In genomic region chr12:91874086-91874865, GRCh38 we compare ENCODE assay signal across 28 cellular contexts.
DNase-seq lines count a peak whose midpoint lies in the region; ATAC-seq and TF ChIP-seq lines count a peak whose summit lies in the region.
"Had no signal": no experiment of that assay in that cellular context is flagged by ENCODE, and none has a peak within 500 bp of the region (broad histone marks: within the 10 kb centered on the region; RNA-seq: fewer than 3 reads in every experiment).

No MANE protein-coding gene starts in this region.

- DNase-seq in activated CD4-positive, alpha-beta T cell treated with anti-CD3 and anti-CD28 coated beads for 36 hours, result no peak
- DNase-seq in activated CD4-positive, alpha-beta T cell treated with anti-CD3 and anti-CD28 coated beads for 48 hours, result no peak
- DNase-seq in CD4-positive, alpha-beta memory T cell, result no peak
- no peak for DNase-seq in activated naive CD8-positive, alpha-beta T cell treated with anti-CD3 and anti-CD28 coated beads, Interleukin-2, amount 50 U/mL, for 24 hours
- DNase-seq in naive B cell (no peak), retina (no peak), mesothelial cell of epicardium (ENCODE audit: low spot score in 2 of 2, unreplicated experiment in 2 of 2) (no peak)
- DNase-seq: activated CD4-positive, alpha-beta T cell treated with anti-CD3 and anti-CD28 coated beads, Interleukin-2, amount 50 U/mL, for 4 hours; AML-193; aorta; COR-L47; hippocampal formation; KG1; MG63; NCI-H1417; NCI-H2081; NCI-H345; NCI-H748 treated with DMSO at 0.1 percent for 48 hours; stomach; SW 1271; tibial artery had no signal

- no peaks in the 10 kb centered on the region for H3K36me3 ChIP-seq in CD4-positive, alpha-beta memory T cell (ENCODE audit: insufficient read depth, low read length)
- H3K36me3 ChIP-seq: gastroesophageal sphincter, MG63, prostate gland, stomach, tibial artery had no signal

- no peak overlapping the region for H3K4me3 ChIP-seq in CD4-positive, alpha-beta memory T cell (ENCODE audit: low read length in 2 of 2)
- H3K4me3 ChIP-seq: gastroesophageal sphincter, MG63, prostate gland, stomach, tibial artery had no signal

- H3K27ac ChIP-seq in CD4-positive, alpha-beta memory T cell (ENCODE audit: low read depth, low read length), result no peak overlapping the region
- H3K27ac ChIP-seq: 22Rv1, gastroesophageal sphincter, prostate gland, stomach, tibial artery had no signal

- peaks cover 8% of the 10 kb centered on the region for H3K9me3 Mint-ChIP-seq in activated CD4-positive, alpha-beta T cell treated with anti-CD3 and anti-CD28 coated beads for 36 hours (ENCODE audit: low read depth)
- H3K9me3 Mint-ChIP-seq in CD4-positive, alpha-beta memory T cell, result peaks cover 0 to 10% (median 4%) of the 10 kb centered on the region in 8 donors
- H3K9me3 Mint-ChIP-seq in activated naive CD8-positive, alpha-beta T cell treated with anti-CD3 and anti-CD28 coated beads, Interleukin-2, amount 50 U/mL, for 24 hours, result peaks cover 9% of the 10 kb centered on the region
- H3K9me3 Mint-ChIP-seq in naive B cell (peaks cover 0 to 4% (median 0%) of the 10 kb centered on the region in 7 donors), mesothelial cell of epicardium (peaks cover 9% of the 10 kb centered on the region)
- H3K9me3 Mint-ChIP-seq: dendritic cell treated with granulocyte-macrophage colony-stimulating factor and Interleukin-4, amounts not matched to agents 40 ng/mL and 50 ng/mL, for 4 days; memory B cell had no signal

- intact Hi-C loops in activated CD4-positive, alpha-beta T cell treated with anti-CD3 and anti-CD28 coated beads for 36 hours (cut with DNase I, micrococcal nuclease), result loop anchor here in 1 of 2 experiments (10.0 kb wide), 2 partner anchors 531 to 721 kb away; no protein-coding TSS in a partner anchor
- intact Hi-C loops in CD4-positive, alpha-beta memory T cell (cut with micrococcal nuclease), result no loop called here

- CTCF ChIA-PET in activated CD4-positive, alpha-beta T cell treated with anti-CD3 and anti-CD28 coated beads for 36 hours (lab: Charles Lee), result interaction anchor here (0.8 to 4.7 kb wide), 2 partner anchors 30 to 62 kb away, joined by 4 to 26 read pairs; no protein-coding TSS in a partner anchor
- CTCF ChIA-PET in CD4-positive, alpha-beta memory T cell (lab: Charles Lee; ENCODE audit: partially characterized antibody), result interaction anchor here (4.6 kb wide), 1 partner anchor 62 kb away, joined by 45 read pairs; no protein-coding TSS in a partner anchor

- H3K27ac Mint-ChIP-seq in activated CD4-positive, alpha-beta T cell treated with anti-CD3 and anti-CD28 coated beads for 36 hours, result peak overlapping the region; percentile 53
- H3K27ac Mint-ChIP-seq in CD4-positive, alpha-beta memory T cell, result peak overlapping the region; percentile 35 to 100 (median 100)
- peak overlapping the region; percentile 64 for H3K27ac Mint-ChIP-seq in activated naive CD8-positive, alpha-beta T cell treated with anti-CD3 and anti-CD28 coated beads, Interleukin-2, amount 50 U/mL, for 24 hours
- peak overlapping the region; percentile 7 to 96 (median 73) for H3K27ac Mint-ChIP-seq in naive B cell
- H3K27ac Mint-ChIP-seq in mesothelial cell of epicardium, result no peak overlapping the region
- H3K27ac Mint-ChIP-seq: dendritic cell treated with granulocyte-macrophage colony-stimulating factor and Interleukin-4, amounts not matched to agents 40 ng/mL and 50 ng/mL, for 4 days had no signal

- no peak for TF ChIP-seq CTCF in mesothelial cell of epicardium (IDR thresholded peaks at IDR 0.05; ENCODE audit: unreplicated experiment)

- ATAC-seq in activated CD4-positive, alpha-beta T cell treated with anti-CD3 and anti-CD28 coated beads for 36 hours, result no peak
- ATAC-seq in activated naive CD8-positive, alpha-beta T cell treated with anti-CD3 and anti-CD28 coated beads, Interleukin-2, amount 50 U/mL, for 24 hours, result no peak
- ATAC-seq in naive B cell (ENCODE audit: low read depth in 2 of 2), result no peak
- no peak for ATAC-seq in GM18867 (IDR thresholded peaks at IDR 0.05; ENCODE audit: unreplicated experiment)
- ATAC-seq: gastroesophageal sphincter, HCT116 had no signal

- no peaks in the 10 kb centered on the region for H3K27me3 ChIP-seq in CD4-positive, alpha-beta memory T cell (ENCODE audit: insufficient read depth, low read length)
- H3K27me3 ChIP-seq: gastroesophageal sphincter, MG63, stomach, tibial artery had no signal

- H3K27me3 Mint-ChIP-seq in activated CD4-positive, alpha-beta T cell treated with anti-CD3 and anti-CD28 coated beads for 36 hours, result no peaks in the 10 kb centered on the region
- H3K27me3 Mint-ChIP-seq in CD4-positive, alpha-beta memory T cell, result no peaks in the 10 kb centered on the region
- no peaks in the 10 kb centered on the region for H3K27me3 Mint-ChIP-seq in activated naive CD8-positive, alpha-beta T cell treated with anti-CD3 and anti-CD28 coated beads, Interleukin-2, amount 50 U/mL, for 24 hours
- H3K27me3 Mint-ChIP-seq in naive B cell (no peaks in the 10 kb centered on the region), mesothelial cell of epicardium (ENCODE audit: low read depth) (no peaks in the 10 kb centered on the region)
- H3K27me3 Mint-ChIP-seq: dendritic cell treated with granulocyte-macrophage colony-stimulating factor and Interleukin-4, amounts not matched to agents 40 ng/mL and 50 ng/mL, for 4 days; memory B cell had no signal

- H3K4me1 ChIP-seq in CD4-positive, alpha-beta memory T cell (ENCODE audit: insufficient read depth, low read length), result peaks cover 85% of the 10 kb centered on the region
- H3K4me1 ChIP-seq: gastroesophageal sphincter, prostate gland, tibial artery had no signal

- peaks cover 4% of the 10 kb centered on the region for H3K36me3 Mint-ChIP-seq in activated CD4-positive, alpha-beta T cell treated with anti-CD3 and anti-CD28 coated beads for 36 hours (ENCODE audit: low read depth)
- peaks cover 13 to 27% of the 10 kb centered on the region in 2 donors for H3K36me3 Mint-ChIP-seq in CD4-positive, alpha-beta memory T cell
- H3K36me3 Mint-ChIP-seq in activated naive CD8-positive, alpha-beta T cell treated with anti-CD3 and anti-CD28 coated beads, Interleukin-2, amount 50 U/mL, for 24 hours (ENCODE audit: low read depth), result peaks cover 8% of the 10 kb centered on the region
- peaks cover 0 to 4% of the 10 kb centered on the region in 2 donors for H3K36me3 Mint-ChIP-seq in naive B cell
- H3K36me3 Mint-ChIP-seq in mesothelial cell of epicardium, result no peaks in the 10 kb centered on the region
- H3K36me3 Mint-ChIP-seq: memory B cell had no signal

- no peak overlapping the region for H3K4me3 Mint-ChIP-seq in activated CD4-positive, alpha-beta T cell treated with anti-CD3 and anti-CD28 coated beads for 36 hours
- peak overlapping the region in 2 of 8 donors; percentile 28 to 30 for H3K4me3 Mint-ChIP-seq in CD4-positive, alpha-beta memory T cell
- H3K4me3 Mint-ChIP-seq in activated naive CD8-positive, alpha-beta T cell treated with anti-CD3 and anti-CD28 coated beads, Interleukin-2, amount 50 U/mL, for 24 hours, result no peak overlapping the region
- no peak overlapping the region for H3K4me3 Mint-ChIP-seq in naive B cell
- H3K4me3 Mint-ChIP-seq in mesothelial cell of epicardium, result no peak overlapping the region
- H3K4me3 Mint-ChIP-seq: dendritic cell treated with granulocyte-macrophage colony-stimulating factor and Interleukin-4, amounts not matched to agents 40 ng/mL and 50 ng/mL, for 4 days; memory B cell had no signal

- peaks cover 74% of the 10 kb centered on the region for H3K4me1 Mint-ChIP-seq in activated CD4-positive, alpha-beta T cell treated with anti-CD3 and anti-CD28 coated beads for 36 hours
- peaks cover 57 to 83% (median 67%) of the 10 kb centered on the region in 4 donors for H3K4me1 Mint-ChIP-seq in CD4-positive, alpha-beta memory T cell
- H3K4me1 Mint-ChIP-seq in activated naive CD8-positive, alpha-beta T cell treated with anti-CD3 and anti-CD28 coated beads, Interleukin-2, amount 50 U/mL, for 24 hours, result peaks cover 73% of the 10 kb centered on the region
- H3K4me1 Mint-ChIP-seq in naive B cell (peaks cover 18 to 22% (median 19%) of the 10 kb centered on the region in 3 donors), mesothelial cell of epicardium (peaks cover 4% of the 10 kb centered on the region)

- POLR2A ChIA-PET in activated CD4-positive, alpha-beta T cell treated with anti-CD3 and anti-CD28 coated beads for 36 hours (lab: Charles Lee), result interaction anchor here (0.6 to 0.7 kb wide), 2 partner anchors 56 to 493 kb away, joined by 3 read pairs; no protein-coding TSS in a partner anchor
- POLR2A ChIA-PET in CD4-positive, alpha-beta memory T cell (lab: Charles Lee; ENCODE audit: partially characterized antibody), result interaction anchor here (0.6 to 7.4 kb wide), 8 partner anchors 9 to 613 kb away, joined by 3 to 239 read pairs (median 6); partner anchors contain the start of gene BTG1

- no peaks in the 10 kb centered on the region for H3K9me3 ChIP-seq in CD4-positive, alpha-beta memory T cell (ENCODE audit: control insufficient read depth in 1 of 2, low read length in 2 of 2)
- H3K9me3 ChIP-seq: gastroesophageal sphincter, MG63, prostate gland, stomach, tibial artery had no signal
